In genomic region chr9:92608221-92609141, GRCh38 we compare ENCODE assay signal across 10 cellular contexts.
DNase-seq lines count a peak whose midpoint lies in the region; ATAC-seq and TF ChIP-seq lines count a peak whose summit lies in the region.
"Had no signal": no experiment of that assay in that cellular context is flagged by ENCODE, and none has a peak within 500 bp of the region (broad histone marks: within the 10 kb centered on the region; RNA-seq: fewer than 3 reads in every experiment).

No MANE protein-coding gene starts in this region.

- H3K36me3 Mint-ChIP-seq in WTC11 = peaks cover 25% of the 10 kb centered on the region

- H3K27me3 ChIP-seq in GM23248 (replicated peaks; ENCODE audit: insufficient read depth) (no peaks in the 10 kb centered on the region), heart right ventricle (no peaks in the 10 kb centered on the region), rectal smooth muscle tissue (ENCODE audit: control insufficient read depth, insufficient read depth, low read length) (no peaks in the 10 kb centered on the region)

- TF ChIP-seq POLR2A in GM18505 (IDR thresholded peaks at IDR 0.05; ENCODE audit: borderline replicate concordance, extremely low read depth, insufficient read depth, insufficient read length) = no peak

- no peak overlapping the region for H3K27ac Mint-ChIP-seq in WTC11
- H3K27ac Mint-ChIP-seq: CD4-positive, alpha-beta memory T cell; mesothelial cell of epicardium had no signal

- H3K9ac ChIP-seq in GM23248 (peak overlapping the region; percentile 48), rectal smooth muscle tissue (ENCODE audit: low read length) (no peak overlapping the region)

- whole genome bisulfite sequencing in GM23248 (ENCODE audit: low coverage in 1 of 2, low lambda C conversion rate in 2 of 2, missing lambda C conversion rate in 2 of 2), 2 experiments = 23 to 28% methylated on average over 18 of the region's 18 CpGs
- 63 to 68% methylated on average over 18 of the region's 18 CpGs for WGBS in heart right ventricle, 2 donors

- intact Hi-C loops in heart right ventricle (cut with DNase I) = no loop called here

- peak overlapping the region; percentile 54 for H3K27ac ChIP-seq in GM23248
- peak overlapping the region; percentile 74 to 93 (median 87) for H3K27ac ChIP-seq in heart right ventricle
- peak overlapping the region; percentile 70 for H3K27ac ChIP-seq in rectal smooth muscle tissue (ENCODE audit: low read depth, low read length)

- no peaks in the 10 kb centered on the region for H3K9me2 ChIP-seq in GM23248 (ENCODE audit: insufficient read depth)

- TF ChIP-seq CTCF in WTC11 (IDR thresholded peaks at IDR 0.05) = no peak
- no peak for TF ChIP-seq CTCF in heart right ventricle (IDR thresholded peaks at IDR 0.05)

- no peaks in the 10 kb centered on the region for H3K4me1 Mint-ChIP-seq in WTC11
- H3K4me1 Mint-ChIP-seq: CD4-positive, alpha-beta memory T cell had no signal

- ATAC-seq in WTC11 (peak; percentile 66), heart right ventricle (peak; percentile 56 to 67 (median 61)), GM18505 (IDR thresholded peaks at IDR 0.05; ENCODE audit: unreplicated experiment) (no peak), HG03045 (IDR thresholded peaks at IDR 0.05; ENCODE audit: unreplicated experiment) (no peak)

- DNase-seq in GM23248 (peak; percentile 67), WTC11 (ENCODE audit: low spot score) (no peak), heart right ventricle (peak in 1 of 2 donors; percentile 70), EL (no peak)
- DNase-seq in activated CD4-positive, alpha-beta T cell treated with anti-CD3 and anti-CD28 coated beads, Interleukin-2, amount 50 U/mL, for 48 hours = no peak
- DNase-seq: CD4-positive, alpha-beta memory T cell had no signal

- H3K36me3 ChIP-seq in GM23248 (ENCODE audit: low read depth) (peaks cover 12% of the 10 kb centered on the region; the same call in 1 of the 2 replicates), heart right ventricle (peaks cover 0 to 29% (median 17%) of the 10 kb centered on the region in 9 donors), rectal smooth muscle tissue (ENCODE audit: control insufficient read depth, insufficient read depth, low read length) (no peaks in the 10 kb centered on the region)

- no peak overlapping the region for H3K4me3 Mint-ChIP-seq in WTC11
- H3K4me3 Mint-ChIP-seq: CD4-positive, alpha-beta memory T cell; mesothelial cell of epicardium had no signal

- peak overlapping the region; percentile 15; the same call in 1 of the 2 replicates for H2AFZ ChIP-seq in GM23248

- POLR2A ChIA-PET in WTC11 (lab: Charles Lee) = no interaction called here

- peaks cover 18% of the 10 kb centered on the region for H3K9me3 Mint-ChIP-seq in WTC11

- H3K9me3 ChIP-seq in GM23248 (ENCODE audit: low read depth) (no peaks in the 10 kb centered on the region), heart right ventricle (peaks cover 0 to 24% (median 7%) of the 10 kb centered on the region in 11 donors)

- no peaks in the 10 kb centered on the region for H3K79me2 ChIP-seq in GM23248 (ENCODE audit: insufficient read depth)

- H3K4me1 ChIP-seq in GM23248 (ENCODE audit: insufficient read depth) = peaks cover 31% of the 10 kb centered on the region
- H3K4me1 ChIP-seq in heart right ventricle = peaks cover 11 to 61% (median 33%) of the 10 kb centered on the region in 9 donors
- H3K4me1 ChIP-seq in rectal smooth muscle tissue (ENCODE audit: control insufficient read depth, insufficient read depth, low read length) = peaks cover 26% of the 10 kb centered on the region

- H4K20me1 ChIP-seq in GM23248 (ENCODE audit: insufficient read depth) = no peaks in the 10 kb centered on the region

- H3F3A ChIP-seq in GM23248 (ENCODE audit: insufficient read depth) = peaks cover 30% of the 10 kb centered on the region

- peak overlapping the region; percentile 34 for H3K4me3 ChIP-seq in GM23248
- no peak overlapping the region for H3K4me3 ChIP-seq in heart right ventricle
- H3K4me3 ChIP-seq in rectal smooth muscle tissue (ENCODE audit: low read length) = no peak overlapping the region

- in situ Hi-C loops in GM23248 (cut with MboI) = no loop called here

- no peaks in the 10 kb centered on the region for H3K27me3 Mint-ChIP-seq in WTC11 (ENCODE audit: low read depth)
- H3K27me3 Mint-ChIP-seq: CD4-positive, alpha-beta memory T cell had no signal

- H3K4me2 ChIP-seq in GM23248 (ENCODE audit: unreplicated experiment) = peak overlapping the region; percentile 63

- CTCF ChIA-PET in WTC11 (lab: Charles Lee) = interaction anchor here (1.0 to 1.2 kb wide), 3 partner anchors 106 to 470 kb away, joined by 3 to 6 read pairs (median 4); no protein-coding TSS in a partner anchor

TF ChIP-seq in WTC11, 78 proteins besides CTCF, POLR2A, EP300 and RAD21:
- TF ChIP-seq ZNF512 (CRISPR knock-in tag; IDR thresholded peaks at IDR 0.05; ENCODE audit: borderline replicate concordance) (no peak), USF1 (CRISPR knock-in tag; IDR thresholded peaks at IDR 0.05) (no peak), PREB (CRISPR knock-in tag; IDR thresholded peaks at IDR 0.05; ENCODE audit: borderline replicate concordance) (no peak), FOXP4 (CRISPR knock-in tag; IDR thresholded peaks at IDR 0.05) (no peak), ZNF671 (CRISPR knock-in tag; IDR thresholded peaks at IDR 0.05) (no peak), CDX4 (CRISPR knock-in tag; IDR thresholded peaks at IDR 0.05; ENCODE audit: borderline replicate concordance) (no peak), RELA (CRISPR knock-in tag; IDR thresholded peaks at IDR 0.05; ENCODE audit: borderline replicate concordance) (no peak)

Comparison
In these comparisons a context has a peak if more than half of its experiments do, and no peak if none do; other contexts are left out.
1. ATAC-seq: peak in WTC11 (single experiment) and heart right ventricle (8 of 8); none in GM18505 (single experiment) and HG03045 (single experiment).
2. Peak in every context shown above with its lines, with median percentiles within 50 percentile points of each other: H3K27ac ChIP-seq.